Comparison of ENCODE assay signal across 8 cellular contexts in genomic region chr10:14878266-14879054, GRCh38. TPM values are rescaled to one million over a fixed set of nuclear protein-coding genes. Genes with fewer than 3 reads are reported as not detected.
DNase-seq lines count a peak whose midpoint lies in the region; ATAC-seq, FAIRE-seq and TF ChIP-seq lines count a peak whose summit lies in the region.

Gene SUV39H2, plus strand, starts transcription at chr10:14878866. Its CDS starts 23 bp downstream, at chr10:14878889.

- H3K27ac Mint-ChIP-seq in WTC11, result peak within 1 kb of the TSS; percentile 97

- no peaks in the 10 kb centered on the region for H3K9me3 Mint-ChIP-seq in WTC11

- H3K9ac ChIP-seq in smooth muscle cell (ENCODE audit: low read depth), result peak within 1 kb of the TSS; percentile 90

- DNase-seq in AG08396 (ENCODE audit: low spot score) (peak; percentile 100), NCI-H226 (peak; percentile 91), WTC11 (ENCODE audit: low spot score) (peak; percentile 95), bronchial epithelial cell (ENCODE audit: low read depth) (peak; percentile 76), iPS-NIHi7 (ENCODE audit: extremely low spot score) (peak; percentile 99), smooth muscle cell (lab: John Stamatoyannopoulos, UW; ENCODE audit: unreplicated experiment) (peak; percentile 91)

- H3K79me2 ChIP-seq in smooth muscle cell (ENCODE audit: low read depth), result peaks cover 46% of the 10 kb centered on the region

- H3K36me3 ChIP-seq in bronchial epithelial cell (ENCODE audit: control insufficient read depth, insufficient read depth, low read length), result no peaks in the 10 kb centered on the region
- no peaks in the 10 kb centered on the region for H3K36me3 ChIP-seq in smooth muscle cell (ENCODE audit: low read depth)

- H2AFZ ChIP-seq in smooth muscle cell (ENCODE audit: low read depth), result peak within 1 kb of the TSS; percentile 88

- H3K36me3 Mint-ChIP-seq in WTC11, result peaks cover 13% of the 10 kb centered on the region

- peaks cover 9% of the 10 kb centered on the region for H4K20me1 ChIP-seq in smooth muscle cell (ENCODE audit: low read depth)

- H3K27me3 Mint-ChIP-seq in WTC11 (ENCODE audit: low read depth), result no peaks in the 10 kb centered on the region

- 1% methylated on average over 46 of the region's 92 CpGs for WGBS in smooth muscle cell (ENCODE audit: low lambda C conversion rate)

- POLR2A ChIA-PET in WTC11 (lab: Charles Lee), result interaction anchor here (0.5 to 3.9 kb wide), 14 partner anchors 9 to 693 kb away, joined by 3 to 75 read pairs (median 4); partner anchors contain the start of genes CDNF, DCLRE1C, HSPA14 and MEIG1

- peak within 1 kb of the TSS; percentile 85 for H3K27ac ChIP-seq in smooth muscle cell (ENCODE audit: low read depth)

- H3F3A ChIP-seq in smooth muscle cell (ENCODE audit: low read depth), result no peaks in the 10 kb centered on the region

- H3K4me2 ChIP-seq in smooth muscle cell, result peak within 1 kb of the TSS; percentile 99

- TF ChIP-seq CTCF in WTC11 (IDR thresholded peaks at IDR 0.05) (no peak), bronchial epithelial cell (IDR thresholded peaks at IDR 0.05; ENCODE audit: insufficient read depth, low read length, severe bottlenecking) (peak; percentile 5), smooth muscle cell (IDR thresholded peaks at IDR 0.05; ENCODE audit: borderline replicate concordance, insufficient read depth, poor library complexity, severe bottlenecking) (no peak)

- peak within 1 kb of the TSS; percentile 94 for H3K4me3 Mint-ChIP-seq in WTC11

- H3K27me3 ChIP-seq in bronchial epithelial cell (ENCODE audit: control insufficient read depth, insufficient read depth, low read length) (no peaks in the 10 kb centered on the region), smooth muscle cell (ENCODE audit: low read depth) (no peaks in the 10 kb centered on the region)

- FAIRE-seq in bronchial epithelial cell (lab: Jason Lieb, UNC), result no peak

- peaks cover 28% of the 10 kb centered on the region for H3K4me1 ChIP-seq in smooth muscle cell (ENCODE audit: low read depth)

- H3K9me3 ChIP-seq in smooth muscle cell (replicated peaks; ENCODE audit: low read depth), result no peaks in the 10 kb centered on the region

- ATAC-seq in GM19023 (IDR thresholded peaks at IDR 0.05; ENCODE audit: unreplicated experiment) (peak; percentile 89), HG03196 (IDR thresholded peaks at IDR 0.05; ENCODE audit: unreplicated experiment) (peak; percentile 93), WTC11 (peak; percentile 80)

- peak within 1 kb of the TSS; percentile 100 for H3K4me3 ChIP-seq in bronchial epithelial cell (ENCODE audit: low read depth, low read length)
- peak within 1 kb of the TSS; percentile 70 for H3K4me3 ChIP-seq in smooth muscle cell

- CTCF ChIA-PET in WTC11 (lab: Charles Lee), result interaction anchor here (0.7 to 1.8 kb wide), 10 partner anchors 11 to 678 kb away, joined by 3 to 11 read pairs (median 4); partner anchors contain the start of genes CDNF, DCLRE1C, HSPA14 and MEIG1

- peaks cover 43% of the 10 kb centered on the region for H3K4me1 Mint-ChIP-seq in WTC11

TF ChIP-seq in WTC11, 78 proteins besides CTCF, POLR2A, EP300 and RAD21 (continues in another document):
- peak; percentile 6; the same call in 1 of the 2 replicates for TF ChIP-seq GABPB1 (CRISPR knock-in tag; IDR thresholded peaks at IDR 0.05)
- TF ChIP-seq, protein P1, sequence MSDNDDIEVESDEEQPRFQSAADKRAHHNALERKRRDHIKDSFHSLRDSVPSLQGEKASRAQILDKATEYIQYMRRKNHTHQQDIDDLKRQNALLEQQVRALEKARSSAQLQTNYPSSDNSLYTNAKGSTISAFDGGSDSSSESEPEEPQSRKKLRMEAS (CRISPR knock-in tag; IDR thresholded peaks at IDR 0.05), result peak; percentile 94
- no peak for TF ChIP-seq SOX15 (CRISPR knock-in tag; IDR thresholded peaks at IDR 0.05)
- TF ChIP-seq FOXP1 (CRISPR knock-in tag; IDR thresholded peaks at IDR 0.05; ENCODE audit: borderline replicate concordance), result peak; percentile 56
- TF ChIP-seq, protein P2, sequence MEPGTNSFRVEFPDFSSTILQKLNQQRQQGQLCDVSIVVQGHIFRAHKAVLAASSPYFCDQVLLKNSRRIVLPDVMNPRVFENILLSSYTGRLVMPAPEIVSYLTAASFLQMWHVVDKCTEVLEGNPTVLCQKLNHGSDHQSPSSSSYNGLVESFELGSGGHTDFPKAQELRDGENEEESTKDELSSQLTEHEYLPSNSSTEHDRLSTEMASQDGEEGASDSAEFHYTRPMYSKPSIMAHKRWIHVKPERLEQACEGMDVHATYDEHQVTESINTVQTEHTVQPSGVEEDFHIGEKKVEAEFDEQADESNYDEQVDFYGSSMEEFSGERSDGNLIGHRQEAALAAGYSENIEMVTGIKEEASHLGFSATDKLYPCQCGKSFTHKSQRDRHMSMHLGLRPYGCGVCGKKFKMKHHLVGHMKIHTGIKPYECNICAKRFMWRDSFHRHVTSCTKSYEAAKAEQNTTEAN (CRISPR knock-in tag; IDR thresholded peaks at IDR 0.05), result peak; percentile 36; the same call in 1 of the 2 replicates
- peak; percentile 79; the same call in 1 of the 2 replicates for TF ChIP-seq TEAD1 (CRISPR knock-in tag; IDR thresholded peaks at IDR 0.05)
- TF ChIP-seq TEAD4 (CRISPR knock-in tag; IDR thresholded peaks at IDR 0.05), result 0 out of 2 replicates have a peak, but pooled peaks have one; percentile 55
- no peak for TF ChIP-seq MXD4 (CRISPR knock-in tag; IDR thresholded peaks at IDR 0.05; ENCODE audit: borderline replicate concordance)
- TF ChIP-seq ATF1 (CRISPR knock-in tag; IDR thresholded peaks at IDR 0.05), result 0 out of 2 replicates have a peak, but pooled peaks have one; percentile 0
- TF ChIP-seq, protein P3, sequence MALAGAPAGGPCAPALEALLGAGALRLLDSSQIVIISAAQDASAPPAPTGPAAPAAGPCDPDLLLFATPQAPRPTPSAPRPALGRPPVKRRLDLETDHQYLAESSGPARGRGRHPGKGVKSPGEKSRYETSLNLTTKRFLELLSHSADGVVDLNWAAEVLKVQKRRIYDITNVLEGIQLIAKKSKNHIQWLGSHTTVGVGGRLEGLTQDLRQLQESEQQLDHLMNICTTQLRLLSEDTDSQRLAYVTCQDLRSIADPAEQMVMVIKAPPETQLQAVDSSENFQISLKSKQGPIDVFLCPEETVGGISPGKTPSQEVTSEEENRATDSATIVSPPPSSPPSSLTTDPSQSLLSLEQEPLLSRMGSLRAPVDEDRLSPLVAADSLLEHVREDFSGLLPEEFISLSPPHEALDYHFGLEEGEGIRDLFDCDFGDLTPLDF (CRISPR knock-in tag; IDR thresholded peaks at IDR 0.05), result no peak
- no peak for TF ChIP-seq ATF2 (CRISPR knock-in tag; IDR thresholded peaks at IDR 0.05; ENCODE audit: borderline replicate concordance, low read depth)
- 0 out of 2 replicates have a peak, but pooled peaks have one; percentile 42 for TF ChIP-seq ZNF263 (CRISPR knock-in tag; IDR thresholded peaks at IDR 0.05; ENCODE audit: low read depth)
- TF ChIP-seq ZBTB21 (CRISPR knock-in tag; IDR thresholded peaks at IDR 0.05; ENCODE audit: borderline replicate concordance), result peak; percentile 11; the same call in 1 of the 2 replicates
- TF ChIP-seq, protein P4, sequence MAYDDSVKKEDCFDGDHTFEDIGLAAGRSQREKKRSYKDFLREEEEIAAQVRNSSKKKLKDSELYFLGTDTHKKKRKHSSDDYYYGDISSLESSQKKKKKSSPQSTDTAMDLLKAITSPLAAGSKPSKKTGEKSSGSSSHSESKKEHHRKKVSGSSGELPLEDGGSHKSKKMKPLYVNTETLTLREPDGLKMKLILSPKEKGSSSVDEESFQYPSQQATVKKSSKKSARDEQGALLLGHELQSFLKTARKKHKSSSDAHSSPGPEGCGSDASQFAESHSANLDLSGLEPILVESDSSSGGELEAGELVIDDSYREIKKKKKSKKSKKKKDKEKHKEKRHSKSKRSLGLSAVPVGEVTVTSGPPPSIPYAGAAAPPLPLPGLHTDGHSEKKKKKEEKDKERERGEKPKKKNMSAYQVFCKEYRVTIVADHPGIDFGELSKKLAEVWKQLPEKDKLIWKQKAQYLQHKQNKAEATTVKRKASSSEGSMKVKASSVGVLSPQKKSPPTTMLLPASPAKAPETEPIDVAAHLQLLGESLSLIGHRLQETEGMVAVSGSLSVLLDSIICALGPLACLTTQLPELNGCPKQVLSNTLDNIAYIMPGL (CRISPR knock-in tag; IDR thresholded peaks at IDR 0.05), result peak; percentile 62; the same call in 1 of the 2 replicates
- 0 out of 2 replicates have a peak, but pooled peaks have one; percentile 11 for TF ChIP-seq TP53 (CRISPR knock-in tag; IDR thresholded peaks at IDR 0.05)
- no peak for TF ChIP-seq JAZF1 (CRISPR knock-in tag; IDR thresholded peaks at IDR 0.05)
- peak; percentile 90; the same call in 1 of the 2 replicates for TF ChIP-seq JUN (CRISPR knock-in tag; IDR thresholded peaks at IDR 0.05)
- TF ChIP-seq, protein P5, sequence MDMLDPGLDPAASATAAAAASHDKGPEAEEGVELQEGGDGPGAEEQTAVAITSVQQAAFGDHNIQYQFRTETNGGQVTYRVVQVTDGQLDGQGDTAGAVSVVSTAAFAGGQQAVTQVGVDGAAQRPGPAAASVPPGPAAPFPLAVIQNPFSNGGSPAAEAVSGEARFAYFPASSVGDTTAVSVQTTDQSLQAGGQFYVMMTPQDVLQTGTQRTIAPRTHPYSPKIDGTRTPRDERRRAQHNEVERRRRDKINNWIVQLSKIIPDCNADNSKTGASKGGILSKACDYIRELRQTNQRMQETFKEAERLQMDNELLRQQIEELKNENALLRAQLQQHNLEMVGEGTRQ (CRISPR knock-in tag; IDR thresholded peaks at IDR 0.05), result peak; percentile 20; the same call in 1 of the 2 replicates
- no peak for TF ChIP-seq GTF2I (CRISPR knock-in tag; conservative IDR thresholded peaks at IDR 0.05)
- TF ChIP-seq FOXK1 (CRISPR knock-in tag; IDR thresholded peaks at IDR 0.05), result peak; percentile 85
- 0 out of 2 replicates have a peak, but pooled peaks have one; percentile 11 for TF ChIP-seq ZNF138 (CRISPR knock-in tag; conservative IDR thresholded peaks at IDR 0.05)

RNA-seq across cellular contexts. Expression of gene SUV39H2, which starts in this region (rescaled TPM):
- total RNA-seq in WTC11 (2021) (36.4 to 41.4 TPM (median 39.9 TPM) in 3 replicates), bronchial epithelial cell (6.1 and 7.4 TPM in 2 replicates), smooth muscle cell (11.0 and 14.3 TPM in 2 replicates)
- polyA plus RNA-seq in smooth muscle cell, result 5.1 and 7.2 TPM in 2 replicates

Comparison
In these comparisons a context has a peak if more than half of its experiments do, and no peak if none do; other contexts are left out.
1. Peak in every context shown above with its lines: DNase-seq, ATAC-seq, H3K4me3 ChIP-seq and H3K27ac ChIP-seq.